Comparison of ENCODE assay signal across 1 cellular context in genomic region chr2:172427256-172427989, GRCh38.
A peak's percentile ranks its signal among the peaks of the same experiment; 100 is the strongest.
TF ChIP-seq lines count a peak whose summit lies in the region.

Gene ITGA6, plus strand, starts transcription at chr2:172427586.

TF ChIP-seq in HepG2, 621 proteins besides CTCF, POLR2A, EP300 and RAD21 (continued from another document and continues in another):
- 0 out of 2 replicates have a peak, but pooled peaks have one; percentile 49 for TF ChIP-seq ZNF609 (CRISPR knock-in tag; IDR thresholded peaks at IDR 0.05; ENCODE audit: borderline replicate concordance)
- 0 out of 2 replicates have a peak, but pooled peaks have one; percentile 18 for TF ChIP-seq ZBTB14 (CRISPR knock-in tag; IDR thresholded peaks at IDR 0.05)
- peak; percentile 67; the same call in 1 of the 2 replicates for TF ChIP-seq ZNF776 (CRISPR knock-in tag; IDR thresholded peaks at IDR 0.05)
- TF ChIP-seq ZBTB2 (CRISPR knock-in tag; IDR thresholded peaks at IDR 0.05; ENCODE audit: low read depth), result peak; percentile 36; the same call in 1 of the 2 replicates
- TF ChIP-seq ZNF33B (CRISPR knock-in tag; IDR thresholded peaks at IDR 0.05), result peak; percentile 53; the same call in 1 of the 2 replicates
- TF ChIP-seq NFRKB (IDR thresholded peaks at IDR 0.05), result no peak
- TF ChIP-seq ASH2L (IDR thresholded peaks at IDR 0.05; ENCODE audit: insufficient read length, low read depth, low read length), result peak; percentile 57
- TF ChIP-seq MATR3 (CRISPR knock-in tag; IDR thresholded peaks at IDR 0.05), result no peak
- no peak for TF ChIP-seq THYN1 (CRISPR knock-in tag; IDR thresholded peaks at IDR 0.05; ENCODE audit: borderline replicate concordance, low read depth)
- TF ChIP-seq ZNF546 (CRISPR knock-in tag; conservative IDR thresholded peaks at IDR 0.05), result peak; percentile 20; the same call in 1 of the 2 replicates
- peak; percentile 77; the same call in 1 of the 2 replicates for TF ChIP-seq ZGPAT (CRISPR knock-in tag; IDR thresholded peaks at IDR 0.05)
- TF ChIP-seq ZNF691 (CRISPR knock-in tag; IDR thresholded peaks at IDR 0.05; ENCODE audit: borderline replicate concordance, low read depth), result peak; percentile 84; the same call in 1 of the 2 replicates
- peak; percentile 75; the same call in 1 of the 2 replicates for TF ChIP-seq ARID4A (CRISPR knock-in tag; IDR thresholded peaks at IDR 0.05; ENCODE audit: borderline replicate concordance)
- TF ChIP-seq HES4 (CRISPR knock-in tag; IDR thresholded peaks at IDR 0.05; ENCODE audit: borderline replicate concordance), result peak; percentile 62
- TF ChIP-seq ZKSCAN1 (IDR thresholded peaks at IDR 0.05; ENCODE audit: low read length), result no peak
- peak; percentile 87; the same call in 1 of the 2 replicates for TF ChIP-seq THAP8 (CRISPR knock-in tag; IDR thresholded peaks at IDR 0.05; ENCODE audit: borderline replicate concordance)
- peak; percentile 38; the same call in 1 of the 2 replicates for TF ChIP-seq ZNF121 (CRISPR knock-in tag; IDR thresholded peaks at IDR 0.05)
- TF ChIP-seq RFX3 (CRISPR knock-in tag; IDR thresholded peaks at IDR 0.05), result no peak
- TF ChIP-seq DRAP1 (CRISPR knock-in tag; IDR thresholded peaks at IDR 0.05), result peak; percentile 97
- TF ChIP-seq ZNF749 (CRISPR knock-in tag; IDR thresholded peaks at IDR 0.05; ENCODE audit: borderline replicate concordance), result peak; percentile 68; the same call in 1 of the 2 replicates
- TF ChIP-seq HOXA9 (CRISPR knock-in tag; IDR thresholded peaks at IDR 0.05; ENCODE audit: borderline replicate concordance), result 0 out of 2 replicates have a peak, but pooled peaks have one; percentile 21
- TF ChIP-seq MBNL3 (CRISPR knock-in tag; conservative IDR thresholded peaks at IDR 0.05), result no peak
- peak; percentile 68; the same call in 1 of the 2 replicates for TF ChIP-seq GMEB1 (CRISPR knock-in tag; IDR thresholded peaks at IDR 0.05; ENCODE audit: borderline replicate concordance)
- TF ChIP-seq ATF4 (CRISPR knock-in tag; IDR thresholded peaks at IDR 0.05), result peak in 1 of 2 experiments; percentile 49; a peak in 2 of 4 replicates
